In the genomic region with DNA sequence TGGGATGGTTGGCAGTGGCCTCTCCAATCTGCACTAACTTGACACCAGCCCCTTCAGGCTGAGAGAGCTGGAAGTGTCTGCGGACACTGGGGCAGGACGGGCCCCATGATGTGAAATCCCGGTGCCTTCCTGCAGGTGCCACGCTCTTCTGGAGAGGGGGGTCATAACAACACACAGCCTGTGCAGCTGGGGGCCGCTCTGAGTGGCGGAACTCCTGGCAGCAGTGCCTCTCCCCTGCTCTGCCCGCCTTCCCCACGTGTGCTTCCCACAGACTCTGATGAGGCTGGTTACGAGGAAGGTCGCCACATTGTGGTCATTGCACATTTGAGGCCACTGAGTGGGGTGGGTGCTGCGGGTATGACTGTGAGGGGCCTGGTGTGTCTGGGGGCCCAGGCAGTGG, we compare ENCODE assay signal across 20 cellular contexts.
"Had no signal": no experiment of that assay in that cellular context is flagged by ENCODE, and none has a peak within 500 bp of the region (broad histone marks: within the 10 kb centered on the region; RNA-seq: fewer than 3 reads in every experiment).

No MANE protein-coding gene starts in this region.

- ATAC-seq: gastroesophageal sphincter, heart left ventricle, left ventricle myocardium superior, pancreas had no signal

- H3K27me3 Mint-ChIP-seq: activated CD4-positive, alpha-beta memory T cell treated with anti-CD3 and anti-CD28 coated beads for 36 hours; activated naive CD4-positive, alpha-beta T cell treated with anti-CD3 and anti-CD28 coated beads, Interleukin-2, amount 50 U/mL, for 24 hours; dendritic cell treated with granulocyte-macrophage colony-stimulating factor and Interleukin-4, amounts not matched to agents 40 ng/mL and 50 ng/mL, for 4 days; memory B cell; stimulated activated naive CD8-positive, alpha-beta T cell treated with anti-CD3 and anti-CD28 coated beads, Interleukin-15, Interleukin-2, amounts not matched to agents 100 ng/mL and 50 ng/mL, for 24 hours had no signal

- H3K27ac Mint-ChIP-seq: activated naive CD4-positive, alpha-beta T cell treated with anti-CD3 and anti-CD28 coated beads, Interleukin-2, amount 50 U/mL, for 24 hours; activated T-helper 2 cell treated with anti-CD3 and anti-CD28 coated beads, Interferon-gamma antibody, Interleukin-2, Interleukin-4, amounts not matched to agents 10 μg/mL and 5 μg/mL and 100 μg/mL, durations not matched to agents 14 hours and 24 hours and 36 hours; dendritic cell treated with granulocyte-macrophage colony-stimulating factor and Interleukin-4, amounts not matched to agents 40 ng/mL and 50 ng/mL, for 4 days; memory B cell; stimulated activated naive CD8-positive, alpha-beta T cell treated with anti-CD3 and anti-CD28 coated beads, Interleukin-15, Interleukin-2, amounts not matched to agents 100 ng/mL and 50 ng/mL, for 24 hours; T-helper 1 cell treated with Interleukin-12 subunit alpha and Interleukin-12 subunit beta and Interleukin-4 antibody, amounts not matched to agents 30 μg/mL and 1 μg/mL, for 36 hours had no signal

- H3K9me3 Mint-ChIP-seq: activated CD4-positive, alpha-beta memory T cell treated with anti-CD3 and anti-CD28 coated beads for 36 hours; activated naive CD4-positive, alpha-beta T cell treated with anti-CD3 and anti-CD28 coated beads, Interleukin-2, amount 50 U/mL, for 24 hours; activated T-helper 2 cell treated with anti-CD3 and anti-CD28 coated beads, Interferon-gamma antibody, Interleukin-2, Interleukin-4, amounts not matched to agents 10 μg/mL and 5 μg/mL and 100 μg/mL, durations not matched to agents 14 hours and 24 hours and 36 hours; dendritic cell treated with granulocyte-macrophage colony-stimulating factor and Interleukin-4, amounts not matched to agents 40 ng/mL and 50 ng/mL, for 4 days; memory B cell; stimulated activated naive CD8-positive, alpha-beta T cell treated with anti-CD3 and anti-CD28 coated beads, Interleukin-15, Interleukin-2, amounts not matched to agents 100 ng/mL and 50 ng/mL, for 24 hours; T-helper 1 cell treated with Interleukin-12 subunit alpha and Interleukin-12 subunit beta and Interleukin-4 antibody, amounts not matched to agents 30 μg/mL and 1 μg/mL, for 36 hours had no signal

- H3K4me3 Mint-ChIP-seq: activated CD4-positive, alpha-beta memory T cell treated with anti-CD3 and anti-CD28 coated beads for 36 hours; activated naive CD4-positive, alpha-beta T cell treated with anti-CD3 and anti-CD28 coated beads, Interleukin-2, amount 50 U/mL, for 24 hours; dendritic cell treated with granulocyte-macrophage colony-stimulating factor and Interleukin-4, amounts not matched to agents 40 ng/mL and 50 ng/mL, for 4 days; memory B cell; stimulated activated naive CD8-positive, alpha-beta T cell treated with anti-CD3 and anti-CD28 coated beads, Interleukin-15, Interleukin-2, amounts not matched to agents 100 ng/mL and 50 ng/mL, for 24 hours; T-helper 1 cell treated with Interleukin-12 subunit alpha and Interleukin-12 subunit beta and Interleukin-4 antibody, amounts not matched to agents 30 μg/mL and 1 μg/mL, for 36 hours had no signal

- DNase-seq: activated CD4-positive, alpha-beta memory T cell treated with anti-CD3 and anti-CD28 coated beads for 36 hours; activated T-cell treated with anti-CD3 and anti-CD28 coated beads, Interleukin-2, amount 50 U/mL, for 1 hour; cerebellar nuclear complex; effector CD8-positive, alpha-beta T cell; heart left ventricle; kidney glomerular epithelial cell; left ventricle myocardium superior; pancreas; stimulated activated CD4-positive, alpha-beta T cell treated with anti-CD3 and anti-CD28 coated beads, Interleukin-2, amount 100 ng/mL, for 24 hours had no signal

- FAIRE-seq: bronchial epithelial cell, endothelial cell of umbilical vein, pancreas had no signal

- H3K27ac ChIP-seq: esophagus muscularis mucosa, gastroesophageal sphincter, heart left ventricle, pancreas, tibial nerve had no signal

- H3K9me3 ChIP-seq: esophagus muscularis mucosa, gastroesophageal sphincter, heart left ventricle, pancreas, tibial nerve had no signal

- H3K27me3 ChIP-seq: esophagus muscularis mucosa, gastroesophageal sphincter, heart left ventricle, pancreas, tibial nerve had no signal

- H3K4me3 ChIP-seq: esophagus muscularis mucosa, gastroesophageal sphincter, heart left ventricle, pancreas, tibial nerve had no signal
